In the genomic region with DNA sequence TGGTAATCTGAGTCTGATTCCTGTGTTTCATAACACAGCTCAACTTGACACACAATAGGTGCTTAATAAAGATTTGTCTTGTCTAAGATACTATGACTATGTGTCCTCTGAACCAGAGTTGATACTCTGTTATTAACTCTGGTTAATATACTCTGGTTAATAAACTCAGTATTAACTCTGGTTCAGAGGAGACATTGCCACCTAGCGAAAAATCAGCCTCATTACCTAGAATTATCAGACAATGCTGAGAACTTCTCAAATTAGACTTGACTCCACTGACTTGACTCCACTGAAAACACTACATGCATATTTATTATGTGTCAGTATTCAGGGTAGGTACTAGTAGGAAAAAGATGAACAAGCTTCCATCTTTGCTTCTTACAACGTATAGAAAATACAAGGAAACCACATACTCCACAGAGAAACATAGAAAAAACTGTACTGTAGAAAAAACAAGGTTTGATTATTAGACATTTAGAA, we compare ENCODE assay signal across 8 cellular contexts.
DNase-seq lines count a peak whose midpoint lies in the region; TF ChIP-seq lines count a peak whose summit lies in the region.

No MANE protein-coding gene starts in this region.

- H4K20me1 ChIP-seq in SU-DHL-6 (ENCODE audit: low read depth, low read length), result no peaks in the 10 kb centered on the region

- H3K9me3 ChIP-seq in AG04450 (ENCODE audit: control insufficient read depth, insufficient read depth, low read length) (no peaks in the 10 kb centered on the region), SU-DHL-6 (ENCODE audit: insufficient read depth, low read length) (no peaks in the 10 kb centered on the region)

- H2AFZ ChIP-seq in SU-DHL-6 (ENCODE audit: low read depth, low read length, severe bottlenecking), result no peak overlapping the region

- TF ChIP-seq CTCF in AG04450 (IDR thresholded peaks at IDR 0.05; ENCODE audit: low read depth, low read length) (peak; percentile 74), GM12865 (IDR thresholded peaks at IDR 0.05; ENCODE audit: insufficient read depth, low read depth, low read length, missing control alignments) (peak; percentile 60), HFFc6 (IDR thresholded peaks at IDR 0.05) (peak; percentile 88), SU-DHL-6 (IDR thresholded peaks at IDR 0.05; ENCODE audit: insufficient read depth, low read length, poor library complexity, severe bottlenecking) (peak; percentile 36), fibroblast of mammary gland (conservative IDR thresholded peaks at IDR 0.05; ENCODE audit: control insufficient read depth, insufficient read depth, low read depth, low read length) (peak; percentile 72), osteocyte (IDR thresholded peaks at IDR 0.05) (peak; percentile 77)

- H3K27me3 Mint-ChIP-seq in HFFc6 (ENCODE audit: insufficient read depth) (no peaks in the 10 kb centered on the region), osteocyte (ENCODE audit: unreplicated experiment) (no peaks in the 10 kb centered on the region)

- H3K4me1 Mint-ChIP-seq in HFFc6 (ENCODE audit: low read depth) (peaks cover 24% of the 10 kb centered on the region), osteocyte (ENCODE audit: unreplicated experiment) (peaks cover 8% of the 10 kb centered on the region)

- no peak overlapping the region for H3K4me3 ChIP-seq in AG04450 (ENCODE audit: low read depth, low read length)
- H3K4me3 ChIP-seq in GM12865 (ENCODE audit: low read depth, low read length), result no peak overlapping the region
- H3K4me3 ChIP-seq in SU-DHL-6 (ENCODE audit: insufficient read depth, low read length, poor library complexity, severe bottlenecking), result no peak overlapping the region
- no peak overlapping the region for H3K4me3 ChIP-seq in fibroblast of mammary gland (ENCODE audit: control insufficient read depth, low read depth, low read length)

- peaks cover 6% of the 10 kb centered on the region; the same call in 1 of the 2 replicates for H3K36me3 Mint-ChIP-seq in HFFc6 (ENCODE audit: low read depth)
- H3K36me3 Mint-ChIP-seq in osteocyte (ENCODE audit: unreplicated experiment), result peaks cover 4% of the 10 kb centered on the region

- H3K4me3 Mint-ChIP-seq in HFFc6, result no peak overlapping the region
- H3K4me3 Mint-ChIP-seq in osteocyte (ENCODE audit: unreplicated experiment), result no peak overlapping the region

- no peak overlapping the region for H3K9ac ChIP-seq in SU-DHL-6 (ENCODE audit: low read length)

- DNase-seq in AG04450 (ENCODE audit: low read depth, low spot score) (peak; percentile 8), GM12865 (ENCODE audit: low read depth) (peak; percentile 68), HFFc6 (peak; percentile 42), M059J (ENCODE audit: low read depth) (peak; percentile 47), fibroblast of mammary gland (ENCODE audit: low read depth) (peak; percentile 56), osteocyte (ENCODE audit: extremely low spot score, unreplicated experiment) (no peak), NCI-H187 treated with DMSO at 0.1 percent for 48 hours (lab: John Stamatoyannopoulos, UW) (no peak)

- no peaks in the 10 kb centered on the region for H3K79me2 ChIP-seq in SU-DHL-6 (ENCODE audit: insufficient read depth, low read length)

- no peak overlapping the region for H3K4me2 ChIP-seq in SU-DHL-6 (ENCODE audit: low read depth, low read length, poor library complexity, severe bottlenecking)

- POLR2A ChIA-PET in AG04450 (lab: Yijun Ruan, JAX), result no interaction called here

- H3K9me3 Mint-ChIP-seq in HFFc6, result no peaks in the 10 kb centered on the region
- H3K9me3 Mint-ChIP-seq in osteocyte (ENCODE audit: unreplicated experiment), result no peaks in the 10 kb centered on the region

- no peaks in the 10 kb centered on the region for H3K9me2 ChIP-seq in SU-DHL-6 (replicated peaks; ENCODE audit: insufficient read depth, low read length)

- CTCF ChIA-PET in AG04450 (lab: Charles Lee), result interaction anchor here (0.6 to 4.5 kb wide), 29 partner anchors 8 to 1030 kb away, joined by 3 to 77 read pairs (median 4); no protein-coding TSS in a partner anchor

- H3K27ac ChIP-seq in AG04450 (ENCODE audit: low read depth, low read length) (no peak overlapping the region), SU-DHL-6 (ENCODE audit: low read depth, low read length) (no peak overlapping the region)

- H3K27me3 ChIP-seq in AG04450 (ENCODE audit: control insufficient read depth, insufficient read depth, low read length) (no peaks in the 10 kb centered on the region), SU-DHL-6 (ENCODE audit: low read length) (no peaks in the 10 kb centered on the region)

- no peaks in the 10 kb centered on the region; the same call in 1 of the 2 replicates for H3F3A ChIP-seq in SU-DHL-6 (ENCODE audit: insufficient read depth)

- H3K36me3 ChIP-seq in SU-DHL-6 (ENCODE audit: low read length), result no peaks in the 10 kb centered on the region

- no peak overlapping the region for H3K27ac Mint-ChIP-seq in HFFc6
- H3K27ac Mint-ChIP-seq in osteocyte (ENCODE audit: unreplicated experiment), result no peak overlapping the region

Comparison
In these comparisons a context has a peak if more than half of its experiments do, and no peak if none do; other contexts are left out.
1. DNase-seq: peak in AG04450 (single experiment), GM12865 (single experiment), HFFc6 (single experiment), M059J (single experiment) and fibroblast of mammary gland (single experiment); none in osteocyte (single experiment) and NCI-H187 treated with DMSO at 0.1 percent for 48 hours (single experiment).
2. CTCF ChIP-seq: peak in every context shown above with its lines; median percentile 88 in HFFc6; 77 in osteocyte; 74 in AG04450; 72 in fibroblast of mammary gland; 60 in GM12865; 36 in SU-DHL-6.